In the genomic region with DNA sequence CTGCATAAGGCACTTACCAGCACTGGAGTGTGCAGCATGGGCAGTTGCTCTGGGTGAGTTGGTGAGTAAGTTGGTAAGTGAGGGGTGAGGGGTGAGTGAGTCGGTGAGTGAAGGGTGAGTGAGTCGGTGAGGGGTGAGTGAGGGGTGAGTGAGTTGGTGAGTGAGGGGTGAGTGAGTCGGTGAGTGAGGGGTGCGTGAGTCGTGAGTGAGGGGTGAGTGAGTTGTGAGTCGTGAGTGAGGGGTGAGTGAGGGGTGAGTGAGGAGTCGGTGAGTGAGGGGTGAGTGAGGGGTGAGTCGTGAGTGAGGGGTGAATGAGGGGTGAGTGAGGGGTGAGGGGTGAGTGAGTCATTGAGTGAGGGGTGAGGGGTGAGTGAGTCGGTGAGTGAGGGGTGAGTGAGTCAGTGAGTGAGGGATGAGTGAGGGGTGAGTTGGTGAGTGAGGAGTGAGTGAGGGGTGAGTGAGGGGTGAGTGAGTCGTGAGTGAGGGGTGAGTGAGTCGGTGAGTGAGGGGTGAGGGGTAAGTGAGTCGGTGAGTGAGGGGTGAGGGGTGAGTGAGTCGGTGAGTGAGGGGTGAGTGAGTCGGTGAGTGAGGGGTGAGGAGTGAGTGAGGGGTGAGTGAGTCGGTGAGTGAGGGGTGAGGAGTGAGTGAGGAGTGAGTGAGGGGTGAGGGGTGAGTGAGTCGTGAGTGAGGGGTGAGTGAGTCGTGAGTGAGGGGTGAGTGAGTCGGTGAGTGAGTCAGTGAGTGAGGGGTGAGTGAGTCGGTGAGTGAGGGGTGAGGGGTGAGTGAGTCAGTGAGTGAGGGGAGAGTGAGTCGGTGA, we compare ENCODE assay signal across 20 cellular contexts. TPM values are rescaled to one million over a fixed set of nuclear protein-coding genes. Genes with fewer than 3 reads are reported as not detected.
A peak's percentile ranks its signal among the peaks of the same experiment; 100 is the strongest.
DNase-seq lines count a peak whose midpoint lies in the region; ATAC-seq and TF ChIP-seq lines count a peak whose summit lies in the region.
"Had no signal": no experiment of that assay in that cellular context is flagged by ENCODE, and none has a peak within 500 bp of the region (broad histone marks: within the 10 kb centered on the region; RNA-seq: fewer than 3 reads in every experiment).

No MANE protein-coding gene starts in this region.

- peak; percentile 33 to 43 for ATAC-seq in activated CD4-positive, CD25-positive, alpha-beta regulatory T cell treated with anti-CD3 and anti-CD28 coated beads, Interleukin-2, amount 50 U/mL, for 24 hours
- no peak for ATAC-seq in GM19324 (IDR thresholded peaks at IDR 0.05; ENCODE audit: low FRiP score, unreplicated experiment)
- ATAC-seq: right cardiac atrium had no signal

- H3K9me3 Mint-ChIP-seq in activated T-cell treated with anti-CD3 and anti-CD28 coated beads, Interleukin-2, amount 50 U/mL, for 24 hours = peaks cover 19% of the 10 kb centered on the region
- no peaks in the 10 kb centered on the region for H3K9me3 Mint-ChIP-seq in endothelial cell (ENCODE audit: unreplicated experiment)
- H3K9me3 Mint-ChIP-seq: CD4-positive, CD25-positive, alpha-beta regulatory T cell had no signal

- no peaks in the 10 kb centered on the region for H3K9me3 ChIP-seq in BLaER1
- H3K9me3 ChIP-seq in WERI-Rb-1 (ENCODE audit: severe bottlenecking) = no peaks in the 10 kb centered on the region
- H3K9me3 ChIP-seq: upper lobe of left lung had no signal

- H4K20me1 ChIP-seq in BLaER1 = peaks cover 5% of the 10 kb centered on the region; the same call in 1 of the 2 replicates

- H3K36me3 Mint-ChIP-seq in activated T-cell treated with anti-CD3 and anti-CD28 coated beads, Interleukin-2, amount 50 U/mL, for 24 hours (ENCODE audit: low read depth) = peaks cover 66% of the 10 kb centered on the region
- peaks cover 18% of the 10 kb centered on the region for H3K36me3 Mint-ChIP-seq in endothelial cell (ENCODE audit: low read depth, unreplicated experiment)

- H3K27me3 Mint-ChIP-seq in activated T-cell treated with anti-CD3 and anti-CD28 coated beads, Interleukin-2, amount 50 U/mL, for 24 hours = no peaks in the 10 kb centered on the region
- H3K27me3 Mint-ChIP-seq in endothelial cell (ENCODE audit: unreplicated experiment) = peaks cover 9% of the 10 kb centered on the region
- H3K27me3 Mint-ChIP-seq: CD4-positive, CD25-positive, alpha-beta regulatory T cell had no signal

- H3K27ac Mint-ChIP-seq in activated T-cell treated with anti-CD3 and anti-CD28 coated beads, Interleukin-2, amount 50 U/mL, for 24 hours = peak overlapping the region; percentile 93
- H3K27ac Mint-ChIP-seq in endothelial cell (ENCODE audit: unreplicated experiment) = no peak overlapping the region
- H3K27ac Mint-ChIP-seq: CD4-positive, CD25-positive, alpha-beta regulatory T cell had no signal

- H3K4me1 ChIP-seq in BLaER1 = peaks cover 41% of the 10 kb centered on the region

- H3K4me3 ChIP-seq in BLaER1 (peak overlapping the region; percentile 62; the same call in 1 of the 2 replicates), WERI-Rb-1 (ENCODE audit: low read depth, low read length) (no peak overlapping the region)
- H3K4me3 ChIP-seq: upper lobe of left lung had no signal

- H3K27me3 ChIP-seq in BLaER1 (no peaks in the 10 kb centered on the region), WERI-Rb-1 (ENCODE audit: insufficient read depth, low read depth, severe bottlenecking) (no peaks in the 10 kb centered on the region)
- H3K27me3 ChIP-seq: upper lobe of left lung had no signal

- no peak overlapping the region for H3K4me3 Mint-ChIP-seq in activated T-cell treated with anti-CD3 and anti-CD28 coated beads, Interleukin-2, amount 50 U/mL, for 24 hours
- peak overlapping the region; percentile 65 for H3K4me3 Mint-ChIP-seq in endothelial cell (ENCODE audit: unreplicated experiment)

- no peak for TF ChIP-seq CTCF in endothelial cell (IDR thresholded peaks at IDR 0.05; ENCODE audit: unreplicated experiment)
- TF ChIP-seq CTCF in WERI-Rb-1 (IDR thresholded peaks at IDR 0.05; ENCODE audit: low read depth, low read length) = no peak

- DNase-seq in activated CD4-positive, CD25-positive, alpha-beta regulatory T cell treated with anti-CD3 and anti-CD28 coated beads, Interleukin-2, amount 50 U/mL, for 72 hours = no peak
- peak; percentile 36 for DNase-seq in activated T-cell treated with anti-CD3 and anti-CD28 coated beads, Interleukin-2, amount 50 U/mL, for 24 hours
- DNase-seq in endothelial cell (ENCODE audit: low spot score) = no peak
- DNase-seq in WERI-Rb-1 = no peak
- no peak for DNase-seq in SIG-M5 (lab: John Stamatoyannopoulos, UW)
- DNase-seq: activated CD8-positive, alpha-beta memory T cell treated with anti-CD3 and anti-CD28 coated beads for 24 hours; DMS79 treated with DMSO at 0.1 percent for 48 hours; kidney glomerular epithelial cell; midbrain; NCI-H1930; NCI-H524; nucleus accumbens; SHP77; T-helper 9 cell; upper lobe of left lung had no signal

- H3K36me3 ChIP-seq in BLaER1 (peaks cover 51% of the 10 kb centered on the region), WERI-Rb-1 (peaks cover 4% of the 10 kb centered on the region)

- H3K4me1 Mint-ChIP-seq in activated T-cell treated with anti-CD3 and anti-CD28 coated beads, Interleukin-2, amount 50 U/mL, for 24 hours (ENCODE audit: low read depth) = peaks cover 50% of the 10 kb centered on the region
- H3K4me1 Mint-ChIP-seq in endothelial cell (ENCODE audit: unreplicated experiment) = peaks cover 13% of the 10 kb centered on the region

- peak overlapping the region; percentile 91 for H3K27ac ChIP-seq in BLaER1
- no peak overlapping the region for H3K27ac ChIP-seq in WERI-Rb-1

- H3K4me2 ChIP-seq in BLaER1 = peak overlapping the region; percentile 91

- H3K9ac ChIP-seq in BLaER1 = peak overlapping the region; percentile 78; the same call in 1 of the 2 replicates

RNA-seq across cellular contexts. Expression of gene THAP4, which starts 17.1 kb away (rescaled TPM):
- 42.5 TPM for total RNA-seq in endothelial cell (ENCODE audit: unreplicated experiment)

RNA-seq across cellular contexts. Expression of gene ATG4B, which starts 17.7 kb away (rescaled TPM):
- 124 TPM for total RNA-seq in endothelial cell (ENCODE audit: unreplicated experiment)
